Comparison of ENCODE assay signal across 8 cellular contexts in genomic region chr2:11669454-11670291, GRCh38. TPM values are rescaled to one million over a fixed set of nuclear protein-coding genes. Genes with fewer than 3 reads are reported as not detected.
DNase-seq lines count a peak whose midpoint lies in the region; ATAC-seq and TF ChIP-seq lines count a peak whose summit lies in the region.

TSS of gene NTSR2 (minus strand) at chr2:11670195. CDS start at chr2:11670129, 66 bp downstream.

- peak; percentile 47 for ATAC-seq in memory B cell (ENCODE audit: low read depth)
- no peak for ATAC-seq in GM18868 (IDR thresholded peaks at IDR 0.05; ENCODE audit: unreplicated experiment)
- ATAC-seq in GM21526 (IDR thresholded peaks at IDR 0.05; ENCODE audit: low FRiP score, unreplicated experiment), result no peak
- ATAC-seq in HG03095 (IDR thresholded peaks at IDR 0.05; ENCODE audit: unreplicated experiment), result no peak

- H3K36me3 Mint-ChIP-seq in endodermal cell (ENCODE audit: low read depth) (no peaks in the 10 kb centered on the region), memory B cell (peaks cover 3% of the 10 kb centered on the region)

- H3K27me3 ChIP-seq in endodermal cell (ENCODE audit: control insufficient read depth, insufficient read depth, low read length, poor library complexity, severe bottlenecking), result peaks cover 49% of the 10 kb centered on the region
- no peaks in the 10 kb centered on the region for H3K27me3 ChIP-seq in testis

- H3K4me1 Mint-ChIP-seq in endodermal cell (no peaks in the 10 kb centered on the region), memory B cell (peaks cover 2% of the 10 kb centered on the region)

- H3K27ac Mint-ChIP-seq in endodermal cell, result no peak within 1 kb of the TSS
- no peak within 1 kb of the TSS for H3K27ac Mint-ChIP-seq in memory B cell

- H3K36me3 ChIP-seq in endodermal cell (ENCODE audit: control insufficient read depth, insufficient read depth, low read length) (no peaks in the 10 kb centered on the region), testis (ENCODE audit: low read depth, missing control alignments) (no peaks in the 10 kb centered on the region)

- POLR2A ChIA-PET in RWPE1 (lab: Yijun Ruan, JAX; ENCODE audit: low non-redundant PET), result no interaction called here

- WGBS in endodermal cell (ENCODE audit: insufficient coverage in 1 of 2, insufficient read length in 1 of 2), 2 experiments, result 40 to 51% methylated on average over 30 to 90 of the region's 93 CpGs
- WGBS in testis, 2 donors, result 0 to 15% methylated on average over 1 to 70 of the region's 93 CpGs

- H3K9me3 ChIP-seq in endodermal cell (ENCODE audit: control insufficient read depth, low read length) (no peaks in the 10 kb centered on the region), testis (no peaks in the 10 kb centered on the region)

- peak; percentile 88 for DNase-seq in AG20443 (ENCODE audit: low spot score)
- DNase-seq in RWPE1 (ENCODE audit: low spot score), result peak; percentile 66
- peak; percentile 94 for DNase-seq in endodermal cell
- DNase-seq in memory B cell (ENCODE audit: low spot score in 2 of 2), result no peak
- peak; percentile 80 for DNase-seq in testis

- intact Hi-C loops in testis (cut with DNase I; ENCODE audit: low total_unique reads), result no loop called here

- H3K4me3 Mint-ChIP-seq in endodermal cell, result no peak within 1 kb of the TSS
- H3K4me3 Mint-ChIP-seq in memory B cell, result no peak within 1 kb of the TSS

- CTCF ChIA-PET in RWPE1 (lab: Yijun Ruan, JAX), result interaction anchor here (0.6 kb wide), 2 partner anchors 32 to 902 kb away, joined by 3 to 5 read pairs; no protein-coding TSS in a partner anchor

- H3K27ac ChIP-seq in RWPE1 (no peak within 1 kb of the TSS), endodermal cell (ENCODE audit: low read depth, low read length) (no peak within 1 kb of the TSS), testis (no peak within 1 kb of the TSS)

- no peaks in the 10 kb centered on the region for H3K4me1 ChIP-seq in endodermal cell (ENCODE audit: control insufficient read depth, insufficient read depth, low read length)
- no peaks in the 10 kb centered on the region for H3K4me1 ChIP-seq in testis

- H3K27me3 Mint-ChIP-seq in endodermal cell (ENCODE audit: insufficient read depth) (peaks cover 55% of the 10 kb centered on the region), memory B cell (peaks cover 15% of the 10 kb centered on the region)

- TF ChIP-seq CTCF in RWPE1 (conservative IDR thresholded peaks at IDR 0.05; ENCODE audit: low read depth), result 0 out of 2 replicates have a peak, but pooled peaks have one; percentile 19
- TF ChIP-seq CTCF in endodermal cell (conservative IDR thresholded peaks at IDR 0.05), result no peak
- no peak for TF ChIP-seq CTCF in testis (IDR thresholded peaks at IDR 0.05)

- TF ChIP-seq POLR2A in testis (IDR thresholded peaks at IDR 0.05), result no peak

- H3K9me3 Mint-ChIP-seq in endodermal cell, result peaks cover 3% of the 10 kb centered on the region
- no peaks in the 10 kb centered on the region for H3K9me3 Mint-ChIP-seq in memory B cell

- no peak within 1 kb of the TSS for H3K4me3 ChIP-seq in endodermal cell (ENCODE audit: low read length)
- peak within 1 kb of the TSS; percentile 14 to 18 for H3K4me3 ChIP-seq in testis

- H3K9ac ChIP-seq in endodermal cell (ENCODE audit: extremely low read depth, low read length, poor library complexity, severe bottlenecking), result no peak within 1 kb of the TSS

RNA-seq across cellular contexts. Expression of gene NTSR2, which starts in this region (rescaled TPM):
- total RNA-seq in endodermal cell (not detected), testis (under 1 TPM; 0.47 to 0.68 TPM)
- not detected for polyA plus RNA-seq in endodermal cell (2013, experiment 1 of 2)
- polyA plus RNA-seq in endodermal cell (2013, experiment 2 of 2), result not detected
- not detected for polyA plus RNA-seq in testis (ENCODE audit: insufficient read depth, low read depth, low replicate concordance)

Comparison
In these comparisons a context has a peak if more than half of its experiments do, and no peak if none do; other contexts are left out.
1. Peak in DNase-seq in endodermal cell; RNA of the gene not detected or under 1 TPM.
2. Peak in DNase-seq and H3K4me3 ChIP-seq in testis; RNA of the gene not detected or under 1 TPM.
3. DNase-seq: peak in AG20443 (single experiment) and RWPE1 (single experiment); none in memory B cell (0 of 2).